ENCODE assay signal across 9 cellular contexts in the genomic region with DNA sequence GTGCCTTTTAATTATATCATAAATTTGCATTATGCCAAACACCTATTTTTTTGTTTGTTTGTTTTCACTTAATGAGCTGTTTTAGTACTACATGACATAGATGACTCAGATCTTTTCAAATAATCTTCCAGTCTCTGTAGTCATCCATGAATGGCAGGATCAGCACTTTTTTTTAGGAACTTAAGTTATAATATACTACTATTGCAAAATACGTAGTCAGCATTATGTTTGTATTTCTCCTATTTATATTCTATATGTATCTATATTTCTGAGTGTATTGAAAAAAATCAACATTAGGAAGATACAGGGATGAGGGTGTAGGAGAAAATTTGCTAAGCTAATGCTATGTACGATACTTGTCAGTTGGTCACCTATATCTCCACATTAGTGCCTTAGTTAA.
"Had no signal": no experiment of that assay in that cellular context is flagged by ENCODE, and none has a peak within 500 bp of the region (broad histone marks: within the 10 kb centered on the region; RNA-seq: fewer than 3 reads in every experiment).

No MANE protein-coding gene starts in this region.

- ATAC-seq: HCT116 had no signal

- H3K36me3 ChIP-seq: HAP-1 had no signal

- H3K4me3 ChIP-seq: GM23248, HAP-1 had no signal

- H3K9ac ChIP-seq: GM23248, KMS-11 had no signal

- DNase-seq: GM23248, GOT3, H7, HFFc6, KBM-7 had no signal

- H2AFZ ChIP-seq: GM23248 had no signal

- H3K9me3 ChIP-seq: HAP-1 had no signal

- FAIRE-seq: HTR-8/SVneo had no signal

- H3K27ac ChIP-seq: GM23248, KMS-11 had no signal

- H3K4me2 ChIP-seq: KMS-11 had no signal

- H3K4me1 ChIP-seq: HAP-1 had no signal
